Comparison of ENCODE assay signal across 13 cellular contexts in genomic region chr6:2129076-2129695, GRCh38.
DNase-seq lines count a peak whose midpoint lies in the region; ATAC-seq and TF ChIP-seq lines count a peak whose summit lies in the region.
"Had no signal": no experiment of that assay in that cellular context is flagged by ENCODE, and none has a peak within 500 bp of the region (broad histone marks: within the 10 kb centered on the region; RNA-seq: fewer than 3 reads in every experiment).

No MANE protein-coding gene starts in this region.

- peaks cover 3% of the 10 kb centered on the region for H3K36me3 Mint-ChIP-seq in central memory CD8-positive, alpha-beta T cell (ENCODE audit: insufficient read depth)
- H3K36me3 Mint-ChIP-seq: CD8-positive, alpha-beta memory T cell had no signal

- no peak for TF ChIP-seq CTCF in GM13977 (IDR thresholded peaks at IDR 0.05; ENCODE audit: extremely low read depth, insufficient read depth, missing control alignments)

- no peak overlapping the region for H3K4me3 Mint-ChIP-seq in central memory CD8-positive, alpha-beta T cell
- H3K4me3 Mint-ChIP-seq: dendritic cell treated with granulocyte-macrophage colony-stimulating factor and Interleukin-4, amounts not matched to agents 40 ng/mL and 50 ng/mL, for 4 days had no signal

- H3K27ac Mint-ChIP-seq in central memory CD8-positive, alpha-beta T cell (ENCODE audit: low read depth) = peak overlapping the region; percentile 29
- H3K27ac Mint-ChIP-seq: dendritic cell treated with granulocyte-macrophage colony-stimulating factor and Interleukin-4, amounts not matched to agents 40 ng/mL and 50 ng/mL, for 4 days had no signal

- DNase-seq in GM13977 (ENCODE audit: low spot score) = peak; percentile 66
- DNase-seq in central memory CD8-positive, alpha-beta T cell (ENCODE audit: low spot score in 2 of 2) = no peak
- no peak for DNase-seq in posterior cingulate gyrus
- no peak for DNase-seq in DMS153 (lab: John Stamatoyannopoulos, UW)
- no peak for DNase-seq in NCI-H748 (lab: John Stamatoyannopoulos, UW; ENCODE audit: unreplicated experiment)
- no peak for DNase-seq in NCI-H774 (lab: John Stamatoyannopoulos, UW)
- DNase-seq: activated gamma-delta T cell treated with Interleukin-2 at 50 U/mL for 16 hours; CD8-positive, alpha-beta memory T cell; NCI-H1048; PC-9 had no signal

- in situ Hi-C loops in GM13977 (cut with MboI; ENCODE audit: low pct_unique_long_range_greater_than_20kb, low sequenced_read_pairs, unreplicated experiment) = no loop called here

- intact Hi-C loops in posterior cingulate gyrus (cut with DNase I) = no loop called here

- H3K9me3 Mint-ChIP-seq in central memory CD8-positive, alpha-beta T cell = no peaks in the 10 kb centered on the region
- H3K9me3 Mint-ChIP-seq: CD8-positive, alpha-beta memory T cell; dendritic cell treated with granulocyte-macrophage colony-stimulating factor and Interleukin-4, amounts not matched to agents 40 ng/mL and 50 ng/mL, for 4 days had no signal

- peak; percentile 65 for ATAC-seq in GM19372 (IDR thresholded peaks at IDR 0.05; ENCODE audit: low read depth, unreplicated experiment)
- ATAC-seq in HG03066 (IDR thresholded peaks at IDR 0.05; ENCODE audit: low read depth, unreplicated experiment) = peak; percentile 63
- no peak for ATAC-seq in central memory CD8-positive, alpha-beta T cell (replicated peaks; ENCODE audit: extremely low read depth, poor library complexity, severe bottlenecking)

- H3K4me1 Mint-ChIP-seq in central memory CD8-positive, alpha-beta T cell = peaks cover 36% of the 10 kb centered on the region

- no peaks in the 10 kb centered on the region for H3K27me3 Mint-ChIP-seq in central memory CD8-positive, alpha-beta T cell
